ENCODE assay signal across 8 cellular contexts in genomic region chr14:73759714-73760597, GRCh38. TPM values are rescaled to one million over a fixed set of nuclear protein-coding genes. Genes with fewer than 3 reads are reported as not detected.
DNase-seq lines count a peak whose midpoint lies in the region; ATAC-seq, FAIRE-seq and TF ChIP-seq lines count a peak whose summit lies in the region.

No MANE protein-coding gene starts in this region.

- H3K79me2 ChIP-seq in keratinocyte (ENCODE audit: control insufficient read depth, insufficient read depth, low read length): peaks cover 61% of the 10 kb centered on the region

- H3K36me3 ChIP-seq in keratinocyte (ENCODE audit: control insufficient read depth in 2 of 2, extremely low read depth in 1 of 2, insufficient read depth in 2 of 2, low read length in 2 of 2): peaks cover 0 to 2% of the 10 kb centered on the region in 2 experiments

- peak overlapping the region; percentile 76 to 89 (median 88) for H3K4me3 ChIP-seq in keratinocyte (ENCODE audit: control insufficient read depth in 2 of 3, extremely low read depth in 1 of 3, insufficient read depth in 2 of 3, low read depth in 1 of 3, low read length in 3 of 3)

- peak; percentile 44 for ATAC-seq in GM19043 (IDR thresholded peaks at IDR 0.05; ENCODE audit: low read depth, unreplicated experiment)
- peak; percentile 53 for ATAC-seq in HG03342 (IDR thresholded peaks at IDR 0.05; ENCODE audit: unreplicated experiment)

- H3K9ac ChIP-seq in keratinocyte (ENCODE audit: control insufficient read depth, extremely low read depth, insufficient read depth, low read length): peak overlapping the region; percentile 96

- H3K4me2 ChIP-seq in keratinocyte (ENCODE audit: control insufficient read depth, extremely low read depth, insufficient read depth, low read depth, low read length): peak overlapping the region; percentile 98

- peak overlapping the region; percentile 98 for H3K27ac ChIP-seq in keratinocyte (ENCODE audit: control insufficient read depth, insufficient read depth, low read length)

- peaks cover 2% of the 10 kb centered on the region for H3K9me1 ChIP-seq in keratinocyte (ENCODE audit: control insufficient read depth, extremely low read depth, insufficient read depth, low read length)

- peak overlapping the region; percentile 80 for H2AFZ ChIP-seq in keratinocyte (ENCODE audit: control insufficient read depth, low read length)

- no peaks in the 10 kb centered on the region for H4K20me1 ChIP-seq in keratinocyte (ENCODE audit: control insufficient read depth, extremely low read depth, insufficient read depth, low read length)

- H3K27me3 ChIP-seq in keratinocyte (ENCODE audit: control insufficient read depth, extremely low read depth, insufficient read depth, low read length): no peaks in the 10 kb centered on the region

- peaks cover 57% of the 10 kb centered on the region for H3K4me1 ChIP-seq in keratinocyte (ENCODE audit: control insufficient read depth, extremely low read depth, insufficient read depth, low read length)

- DNase-seq in Ammon's horn (ENCODE audit: low spot score) (peak; percentile 95), NCI-H345 treated with DMSO at 0.1 percent for 48 hours (lab: John Stamatoyannopoulos, UW; ENCODE audit: unreplicated experiment) (peak; percentile 89), keratinocyte (ENCODE audit: low read depth, low spot score) (peak; percentile 89)
- DNase-seq in activated CD4-positive, CD25-positive, alpha-beta regulatory T cell treated with anti-CD3 and anti-CD28 coated beads, Interleukin-2, amount 50 U/mL, for 16 hours (ENCODE audit: low read depth, low spot score): peak; percentile 88
- peak; percentile 97 for DNase-seq in central memory CD4-positive, alpha-beta T cell
- peak; percentile 96 for DNase-seq in stimulated activated CD4-positive, alpha-beta T cell treated with anti-CD3 and anti-CD28 coated beads, Interleukin-12 subunit alpha, Interleukin-12 subunit beta, amount 100 ng/mL, for 4 hours

- H3K9me3 ChIP-seq in keratinocyte (ENCODE audit: control insufficient read depth, low read depth, low read length): no peaks in the 10 kb centered on the region

- dilution Hi-C loops in keratinocyte (cut with MboI; ENCODE audit: extremely low pct_ligation_motif_present, low sequenced_read_pairs): no loop called here

- no peak for FAIRE-seq in keratinocyte (lab: Jason Lieb, UNC)

- TF ChIP-seq CTCF in keratinocyte (optimal IDR thresholded peaks at IDR 0.05 in 1 of 3, IDR thresholded peaks at IDR 0.05 in 1 of 3, conservative IDR thresholded peaks at IDR 0.05 in 1 of 3; ENCODE audit: extremely low read depth in 1 of 3, insufficient read depth in 2 of 3, low read length in 3 of 3): peak in 1 of 3 experiments; percentile 1

RNA-seq across cellular contexts. Expression of gene PNMA1, which starts 45.8 kb away (rescaled TPM):
- 5.9 to 16.8 TPM (median 8.2 TPM) in 3 replicates for polyA plus RNA-seq in keratinocyte
- 12.9 TPM for polyA plus RNA-seq in keratinocyte (2011; ENCODE audit: low read depth)
- 10.9 and 12.3 TPM in 2 replicates for polyA plus RNA-seq in keratinocyte (2011; cell fraction: cytosol; rRNA removed)
- 24.4 and 25.3 TPM in 2 replicates for polyA plus RNA-seq in keratinocyte (2011; cell fraction: nucleus; rRNA removed)
- polyA plus RNA-seq in keratinocyte (2012; ENCODE audit: low replicate concordance): 19.9 and 21.2 TPM in 2 replicates
- 3.5 to 6.1 TPM (median 5.5 TPM) in 3 replicates for polyA minus RNA-seq in keratinocyte
- 7.5 TPM for polyA minus RNA-seq in keratinocyte (2011; cell fraction: cytosol; rRNA and poly(A)+ RNA removed)
- polyA minus RNA-seq in keratinocyte (2011; cell fraction: nucleus; rRNA and poly(A)+ RNA removed): 6.1 and 8.4 TPM in 2 replicates

Comparison
In these comparisons a context has a peak if more than half of its experiments do, and no peak if none do; other contexts are left out.
1. Peak in every context shown above with its lines: DNase-seq, ATAC-seq, H3K4me3 ChIP-seq and H3K27ac ChIP-seq.